Comparison of ENCODE assay signal across 2 cellular contexts in genomic region chr6:44305200-44305725, GRCh38.
TF ChIP-seq lines count a peak whose summit lies in the region.

No MANE protein-coding gene starts in this region.

TF ChIP-seq in HEK293, 187 proteins besides CTCF, POLR2A, EP300 and RAD21:
- TF ChIP-seq OSR2 (tag by site-specific recombination; IDR thresholded peaks at IDR 0.05), result 0 out of 2 replicates have a peak, but pooled peaks have one; percentile 9
- no peak for TF ChIP-seq ZNF571 (tag by site-specific recombination; IDR thresholded peaks at IDR 0.05)

TF ChIP-seq in K562, 482 proteins besides CTCF, POLR2A, EP300 and RAD21:
- TF ChIP-seq NCOA4 (IDR thresholded peaks at IDR 0.05; ENCODE audit: partially characterized antibody) (no peak), ZNF436 (CRISPR knock-in tag; IDR thresholded peaks at IDR 0.05) (no peak), GTF3C2 (IDR thresholded peaks at IDR 0.05; ENCODE audit: borderline replicate concordance, extremely low read depth, insufficient read length) (no peak), ZNF778 (CRISPR knock-in tag; IDR thresholded peaks at IDR 0.05) (no peak), SRF (CRISPR knock-in tag; IDR thresholded peaks at IDR 0.05) (no peak), FOXA1 (IDR thresholded peaks at IDR 0.05; ENCODE audit: borderline replicate concordance) (no peak), MEIS2 (IDR thresholded peaks at IDR 0.05; ENCODE audit: partially characterized antibody) (peak; percentile 59), HMGN3 (IDR thresholded peaks at IDR 0.05; ENCODE audit: borderline replicate concordance, extremely low read depth, insufficient read length, low read depth, low read length) (no peak)
TF ChIP-seq in K562: peak in this region for 1.
